In the genomic region with DNA sequence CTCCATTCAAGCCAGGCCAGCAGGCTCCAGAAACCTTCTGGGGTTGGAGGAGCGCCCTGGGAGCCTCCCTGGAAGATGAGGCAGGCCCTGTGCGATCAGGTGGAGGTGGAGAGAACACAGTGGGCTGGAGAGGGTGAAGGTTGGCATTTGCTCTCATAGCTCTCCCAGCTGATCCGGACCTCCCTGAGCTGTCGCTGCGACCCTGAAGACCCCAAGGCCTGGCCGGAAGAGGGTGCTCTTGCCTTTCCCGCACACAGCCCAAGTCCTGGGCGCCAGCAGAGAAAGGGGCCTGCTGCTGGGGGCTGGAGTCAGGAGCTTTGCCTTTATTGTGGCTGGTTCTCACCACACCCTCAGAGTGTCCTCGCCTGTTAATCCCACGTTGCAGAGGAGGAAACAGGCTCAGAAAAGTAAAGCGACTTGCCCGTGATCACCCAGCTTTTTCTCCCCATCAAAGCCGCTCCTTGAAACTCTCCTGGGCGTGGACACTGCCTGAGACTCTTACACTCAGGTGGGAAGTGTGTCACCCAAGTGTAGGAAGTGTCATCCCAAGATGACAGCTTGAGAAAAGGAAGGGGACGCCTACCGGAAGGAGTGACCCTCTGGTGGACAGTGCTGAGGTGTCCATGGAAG, we compare ENCODE assay signal across 10 cellular contexts. TPM values are rescaled to one million over a fixed set of nuclear protein-coding genes. Genes with fewer than 3 reads are reported as not detected.
A peak's percentile ranks its signal among the peaks of the same experiment; 100 is the strongest.
DNase-seq lines count a peak whose midpoint lies in the region; FAIRE-seq and TF ChIP-seq lines count a peak whose summit lies in the region.
"Had no signal": no experiment of that assay in that cellular context is flagged by ENCODE, and none has a peak within 500 bp of the region (broad histone marks: within the 10 kb centered on the region; RNA-seq: fewer than 3 reads in every experiment).

No MANE protein-coding gene starts in this region.

- DNase-seq in D721Med (ENCODE audit: insufficient read length, low spot score): peak; percentile 92
- DNase-seq in NCI-H524 treated with DMSO at 0.1 percent for 48 hours (lab: John Stamatoyannopoulos, UW): peak; percentile 41
- peak; percentile 71 for DNase-seq in epidermal melanocyte (ENCODE audit: insufficient read length, low spot score)
- no peak for DNase-seq in NOMO-1 treated with DMSO at 0.1 percent for 48 hours (lab: John Stamatoyannopoulos, UW; ENCODE audit: unreplicated experiment)
- DNase-seq in PC-9: no peak
- no peak for DNase-seq in activated T-helper 2 cell treated with anti-CD3 and anti-CD28 coated beads, Interferon-gamma antibody, Interleukin-2, Interleukin-4, amounts not matched to agents 10 μg/mL and 5 μg/mL and 100 μg/mL, durations not matched to agents 14 hours and 24 hours and 36 hours (ENCODE audit: low spot score)
- DNase-seq in stimulated activated naive CD4-positive, alpha-beta T cell (lab: John Stamatoyannopoulos, UW): no peak
- DNase-seq: stimulated activated naive CD8-positive, alpha-beta T cell treated with anti-CD3 and anti-CD28 coated beads, Interleukin-15, amount 100 ng/mL, for 72 hours; T-helper 1 cell had no signal

- H3K4me1 Mint-ChIP-seq in nephron: peaks cover 55% of the 10 kb centered on the region
- H3K4me1 Mint-ChIP-seq in activated T-helper 2 cell treated with anti-CD3 and anti-CD28 coated beads, Interferon-gamma antibody, Interleukin-2, Interleukin-4, amounts not matched to agents 10 μg/mL and 5 μg/mL and 100 μg/mL, durations not matched to agents 14 hours and 24 hours and 36 hours (ENCODE audit: low read depth): peaks cover 13% of the 10 kb centered on the region

- FAIRE-seq in D721Med (lab: Jason Lieb, UNC): no peak

- H3K4me2 ChIP-seq in PC-9: no peak overlapping the region

- 0 out of 2 replicates have a peak, but pooled peaks cover 4% of the 10 kb centered on the region for H3K4me1 ChIP-seq in PC-9 (replicated peaks; ENCODE audit: insufficient read depth)

- BruUV-seq in PC-9 (replicated peaks; lab: Mats Ljungman, UMichigan): no TSS peak

- no peaks in the 10 kb centered on the region for H3K9me3 Mint-ChIP-seq in nephron
- no peaks in the 10 kb centered on the region for H3K9me3 Mint-ChIP-seq in activated T-helper 2 cell treated with anti-CD3 and anti-CD28 coated beads, Interferon-gamma antibody, Interleukin-2, Interleukin-4, amounts not matched to agents 10 μg/mL and 5 μg/mL and 100 μg/mL, durations not matched to agents 14 hours and 24 hours and 36 hours
- H3K9me3 Mint-ChIP-seq: stimulated activated naive CD8-positive, alpha-beta T cell treated with anti-CD3 and anti-CD28 coated beads, Interleukin-15, amount 100 ng/mL, for 72 hours had no signal

- no peak overlapping the region for H3K4me3 ChIP-seq in PC-9

- peak overlapping the region in 2 of 3 experiments; percentile 12 to 28 for H3K4me3 Mint-ChIP-seq in nephron
- no peak overlapping the region for H3K4me3 Mint-ChIP-seq in activated T-helper 2 cell treated with anti-CD3 and anti-CD28 coated beads, Interferon-gamma antibody, Interleukin-2, Interleukin-4, amounts not matched to agents 10 μg/mL and 5 μg/mL and 100 μg/mL, durations not matched to agents 14 hours and 24 hours and 36 hours (ENCODE audit: low read depth)
- H3K4me3 Mint-ChIP-seq: stimulated activated naive CD8-positive, alpha-beta T cell treated with anti-CD3 and anti-CD28 coated beads, Interleukin-15, amount 100 ng/mL, for 72 hours had no signal

- H3K27ac Mint-ChIP-seq in nephron: peak overlapping the region; percentile 61 to 89 (median 79)
- no peak overlapping the region for H3K27ac Mint-ChIP-seq in activated T-helper 2 cell treated with anti-CD3 and anti-CD28 coated beads, Interferon-gamma antibody, Interleukin-2, Interleukin-4, amounts not matched to agents 10 μg/mL and 5 μg/mL and 100 μg/mL, durations not matched to agents 14 hours and 24 hours and 36 hours
- H3K27ac Mint-ChIP-seq: stimulated activated naive CD8-positive, alpha-beta T cell treated with anti-CD3 and anti-CD28 coated beads, Interleukin-15, amount 100 ng/mL, for 72 hours had no signal

- TF ChIP-seq CTCF in D721Med (IDR thresholded peaks at IDR 0.05; ENCODE audit: insufficient read depth, missing control alignments) (peak; percentile 82), nephron (IDR thresholded peaks at IDR 0.05; ENCODE audit: unreplicated experiment in 3 of 3) (peak; percentile 68 to 83 (median 78)), PC-9 (conservative IDR thresholded peaks at IDR 0.05) (no peak; the same call in 1 of the 2 replicates)

- no peaks in the 10 kb centered on the region for H3K9me2 ChIP-seq in PC-9 (ENCODE audit: insufficient read depth)

- peaks cover 14% of the 10 kb centered on the region for H3K27me3 Mint-ChIP-seq in nephron (ENCODE audit: low read depth)
- peaks cover 8% of the 10 kb centered on the region for H3K27me3 Mint-ChIP-seq in activated T-helper 2 cell treated with anti-CD3 and anti-CD28 coated beads, Interferon-gamma antibody, Interleukin-2, Interleukin-4, amounts not matched to agents 10 μg/mL and 5 μg/mL and 100 μg/mL, durations not matched to agents 14 hours and 24 hours and 36 hours (ENCODE audit: low read depth)
- H3K27me3 Mint-ChIP-seq: stimulated activated naive CD8-positive, alpha-beta T cell treated with anti-CD3 and anti-CD28 coated beads, Interleukin-15, amount 100 ng/mL, for 72 hours had no signal

- no peaks in the 10 kb centered on the region for H4K20me1 ChIP-seq in PC-9 (ENCODE audit: insufficient read depth)

- no peaks in the 10 kb centered on the region for H3K9me3 ChIP-seq in PC-9 (ENCODE audit: insufficient read depth, low read depth)

- H3K36me3 Mint-ChIP-seq in nephron (ENCODE audit: low read depth): no peaks in the 10 kb centered on the region
- H3K36me3 Mint-ChIP-seq in activated T-helper 2 cell treated with anti-CD3 and anti-CD28 coated beads, Interferon-gamma antibody, Interleukin-2, Interleukin-4, amounts not matched to agents 10 μg/mL and 5 μg/mL and 100 μg/mL, durations not matched to agents 14 hours and 24 hours and 36 hours (ENCODE audit: low read depth): no peaks in the 10 kb centered on the region

- H3K27me3 ChIP-seq in PC-9 (ENCODE audit: insufficient read depth, low read depth): no peaks in the 10 kb centered on the region

- intact Hi-C loops in PC-9 (cut with micrococcal nuclease; ENCODE audit: unreplicated experiment): loop anchor here (2.0 to 5.0 kb wide), 2 partner anchors 49 to 273 kb away; a partner anchor contains a TSS
- intact Hi-C loops in activated T-helper 2 cell treated with anti-CD3 and anti-CD28 coated beads, Interferon-gamma antibody, Interleukin-2, Interleukin-4, amounts not matched to agents 10 μg/mL and 5 μg/mL and 100 μg/mL, durations not matched to agents 14 hours and 24 hours and 36 hours (cut with micrococcal nuclease): no loop called here

- POLR2A ChIA-PET in PC-9 (lab: Charles Lee; ENCODE audit: unreplicated experiment): no interaction called here

- CTCF ChIA-PET in PC-9 (lab: Charles Lee): interaction anchor here (0.6 to 1.4 kb wide), 3 partner anchors 10 to 335 kb away, joined by 3 to 5 read pairs (median 5); no protein-coding TSS in a partner anchor

- no peaks in the 10 kb centered on the region for H3F3A ChIP-seq in PC-9 (ENCODE audit: insufficient read depth, low read depth)

- H3K36me3 ChIP-seq in PC-9 (ENCODE audit: low read depth): no peaks in the 10 kb centered on the region

- no peak overlapping the region for H2AFZ ChIP-seq in PC-9

- H3K79me2 ChIP-seq in PC-9 (ENCODE audit: low read depth): no peaks in the 10 kb centered on the region

- H3K27ac ChIP-seq in PC-9: no peak overlapping the region

RNA-seq across cellular contexts. Expression of a gene that starts 8.6 kb away (rescaled TPM):
- total RNA-seq in PC-9 (2021): 942 and 1,278 TPM in 2 replicates
- 1,666 and 1,693 TPM in 2 replicates for total RNA-seq in activated T-helper 2 cell treated with anti-CD3 and anti-CD28 coated beads, Interferon-gamma antibody, Interleukin-2, Interleukin-4, amounts not matched to agents 10 μg/mL and 5 μg/mL and 100 μg/mL, durations not matched to agents 14 hours and 24 hours and 36 hours

RNA-seq across cellular contexts. Expression of a gene that starts 20.9 kb away (rescaled TPM):
- 52.2 and 63.3 TPM in 2 replicates for total RNA-seq in PC-9 (2021)
- 62.8 and 64.6 TPM in 2 replicates for total RNA-seq in activated T-helper 2 cell treated with anti-CD3 and anti-CD28 coated beads, Interferon-gamma antibody, Interleukin-2, Interleukin-4, amounts not matched to agents 10 μg/mL and 5 μg/mL and 100 μg/mL, durations not matched to agents 14 hours and 24 hours and 36 hours

RNA-seq across cellular contexts. Expression of a gene that starts 29.4 kb away (rescaled TPM):
- total RNA-seq in PC-9 (2021): 7.1 and 9.9 TPM in 2 replicates
- 13.5 and 15.9 TPM in 2 replicates for total RNA-seq in activated T-helper 2 cell treated with anti-CD3 and anti-CD28 coated beads, Interferon-gamma antibody, Interleukin-2, Interleukin-4, amounts not matched to agents 10 μg/mL and 5 μg/mL and 100 μg/mL, durations not matched to agents 14 hours and 24 hours and 36 hours

RNA-seq across cellular contexts. Expression of a gene that starts 30.4 kb away (rescaled TPM):
- total RNA-seq in PC-9 (2021): 63.2 and 64.4 TPM in 2 replicates
- 49.2 and 51.6 TPM in 2 replicates for total RNA-seq in activated T-helper 2 cell treated with anti-CD3 and anti-CD28 coated beads, Interferon-gamma antibody, Interleukin-2, Interleukin-4, amounts not matched to agents 10 μg/mL and 5 μg/mL and 100 μg/mL, durations not matched to agents 14 hours and 24 hours and 36 hours

RNA-seq across cellular contexts. Expression of a gene that starts 37.0 kb away (rescaled TPM):
- total RNA-seq in PC-9 (2021): 14.7 and 17.9 TPM in 2 replicates
- 21.1 and 23.8 TPM in 2 replicates for total RNA-seq in activated T-helper 2 cell treated with anti-CD3 and anti-CD28 coated beads, Interferon-gamma antibody, Interleukin-2, Interleukin-4, amounts not matched to agents 10 μg/mL and 5 μg/mL and 100 μg/mL, durations not matched to agents 14 hours and 24 hours and 36 hours

Comparison
In these comparisons a context has a peak if more than half of its experiments do, and no peak if none do; other contexts are left out.
1. DNase-seq: peak in D721Med (single experiment), NCI-H524 treated with DMSO at 0.1 percent for 48 hours (single experiment) and epidermal melanocyte (single experiment); none in NOMO-1 treated with DMSO at 0.1 percent for 48 hours (single experiment), PC-9 (0 of 2), activated T-helper 2 cell treated with anti-CD3 and anti-CD28 coated beads, Interferon-gamma antibody, Interleukin-2, Interleukin-4, amounts not matched to agents 10 μg/mL and 5 μg/mL and 100 μg/mL, durations not matched to agents 14 hours and 24 hours and 36 hours (single experiment) and stimulated activated naive CD4-positive, alpha-beta T cell (0 of 6).